ENCODE assay signal across 15 cellular contexts in the genomic region with DNA sequence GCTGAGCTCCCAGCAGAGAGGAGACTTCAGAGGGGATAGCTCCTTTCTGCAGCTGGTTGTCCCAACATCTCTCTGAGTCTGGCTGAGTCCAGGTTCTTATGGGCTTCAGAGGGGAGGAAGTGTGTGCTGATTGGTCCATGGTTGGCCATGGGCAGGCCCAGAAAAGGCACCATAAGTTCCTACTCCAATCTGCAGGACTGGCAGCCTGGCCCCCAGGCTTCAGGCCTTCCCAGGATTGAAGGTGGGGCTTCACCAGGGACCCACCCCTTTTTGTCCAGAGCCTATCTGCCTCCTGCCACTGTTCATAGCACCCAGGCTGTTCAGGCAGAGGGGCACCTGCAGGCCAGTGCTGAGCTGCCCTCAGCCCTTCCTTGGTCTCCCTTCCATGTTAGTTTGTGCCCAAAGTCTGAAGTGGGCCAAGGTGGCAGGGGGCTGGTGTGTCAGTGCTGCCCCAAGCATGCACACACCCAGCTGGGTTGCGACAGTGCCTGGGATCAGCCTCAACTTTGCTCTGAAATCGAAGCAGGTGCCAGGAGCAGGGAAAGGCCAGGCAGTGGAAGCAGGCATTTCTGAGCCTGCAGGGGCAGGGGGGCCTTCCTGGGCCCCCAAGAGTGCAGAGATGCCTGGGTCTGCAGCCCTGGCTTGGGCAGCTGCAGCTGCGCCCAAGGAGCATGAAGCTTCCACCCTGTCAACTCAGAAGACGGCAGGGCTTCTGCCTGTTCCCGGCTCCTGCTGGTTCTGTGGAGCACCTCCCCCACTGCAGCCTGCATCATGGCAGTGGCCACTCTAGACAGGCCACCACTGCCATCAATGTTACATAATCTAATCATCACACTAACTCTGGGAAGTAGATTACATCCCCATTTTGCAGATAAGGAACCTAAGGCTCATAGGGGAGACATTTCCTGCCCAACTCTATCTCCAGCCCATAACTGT. TPM values are rescaled to one million over a fixed set of nuclear protein-coding genes. Genes with fewer than 3 reads are reported as not detected.
DNase-seq lines count a peak whose midpoint lies in the region; ATAC-seq, FAIRE-seq and TF ChIP-seq lines count a peak whose summit lies in the region.
"Had no signal": no experiment of that assay in that cellular context is flagged by ENCODE, and none has a peak within 500 bp of the region (broad histone marks: within the 10 kb centered on the region; RNA-seq: fewer than 3 reads in every experiment).

No MANE protein-coding gene starts in this region.

- POLR2A ChIA-PET in PC-3 (lab: Charles Lee; ENCODE audit: unreplicated experiment), result interaction anchor here (0.6 kb wide), 1 partner anchor 59 kb away, joined by 7 read pairs; no protein-coding TSS in a partner anchor
- POLR2A ChIA-PET in H1 (lab: Charles Lee; ENCODE audit: partially characterized antibody), result interaction anchor here (1.0 to 1.4 kb wide), 2 partner anchors 25 to 128 kb away, joined by 3 to 5 read pairs; no protein-coding TSS in a partner anchor

- H3K79me1 ChIP-seq in H1 (ENCODE audit: low read depth, low read length), result no peaks in the 10 kb centered on the region

- peak overlapping the region; percentile 81 for H3K27ac ChIP-seq in PC-3 (ENCODE audit: low read length)
- no peak overlapping the region for H3K27ac ChIP-seq in H1 (ENCODE audit: low read depth, low read length)
- no peak overlapping the region for H3K27ac ChIP-seq in upper lobe of right lung

- intact Hi-C loops in PC-3 (cut with micrococcal nuclease), result no loop called here
- intact Hi-C loops in upper lobe of right lung (cut with DNase I), result no loop called here

- no peak for TF ChIP-seq RAD21 in H1 (IDR thresholded peaks at IDR 0.05 in 1 of 2, conservative IDR thresholded peaks at IDR 0.05 in 1 of 2; ENCODE audit: low read depth in 2 of 2, low read length in 2 of 2)

- no peak overlapping the region for H3K56ac ChIP-seq in H1 (replicated peaks; ENCODE audit: insufficient read length, low read depth, low read length)

- no peak overlapping the region; the same call in 1 of the 2 replicates for H2BK12ac ChIP-seq in H1 (ENCODE audit: low read depth, low read length)

- H3K36me3 Mint-ChIP-seq in activated CD8-positive, alpha-beta memory T cell treated with anti-CD3 and anti-CD28 coated beads, Interleukin-2, amount 10 ng/mL, durations not matched to agents 7 days and 5 days, result peaks cover 9% of the 10 kb centered on the region

- no peak overlapping the region for H2BK120ac ChIP-seq in H1 (replicated peaks; ENCODE audit: low read depth, low read length)

- H4K20me1 ChIP-seq in PC-3 (ENCODE audit: low read length) (no peaks in the 10 kb centered on the region), H1 (replicated peaks in 1 of 2; ENCODE audit: control insufficient read depth in 1 of 2, insufficient read depth in 2 of 2, low read length in 2 of 2) (no peaks in the 10 kb centered on the region)

- H3K23me2 ChIP-seq in H1 (ENCODE audit: low read depth, low read length), result peaks cover 4% of the 10 kb centered on the region; the same call in 1 of the 2 replicates

- no peak overlapping the region for H2BK5ac ChIP-seq in H1 (ENCODE audit: low read depth, low read length)

- WGBS in H1 (ENCODE audit: extremely low coverage in 1 of 2, insufficient coverage in 1 of 2, insufficient read length in 1 of 2, insufficient replicate concordance in 2 of 2, low coverage in 1 of 2, low lambda C conversion rate in 2 of 2, missing lambda C conversion rate in 1 of 2), 2 experiments, result 98% methylated on average over 5 of the region's 5 CpGs; no CpG with 5 or more reads in 1 of the 2 experiments

- H3K14ac ChIP-seq in H1 (ENCODE audit: insufficient read length), result no peak overlapping the region

- no peaks in the 10 kb centered on the region for H3K9me3 Mint-ChIP-seq in activated CD8-positive, alpha-beta memory T cell treated with anti-CD3 and anti-CD28 coated beads, Interleukin-2, amount 10 ng/mL, durations not matched to agents 7 days and 5 days (ENCODE audit: low read depth)
- H3K9me3 Mint-ChIP-seq: stimulated activated naive CD8-positive, alpha-beta T cell treated with anti-CD3 and anti-CD28 coated beads, Interleukin-15, amount 100 ng/mL, for 72 hours had no signal

- TF ChIP-seq EP300 in H1 (IDR thresholded peaks at IDR 0.05; ENCODE audit: borderline replicate concordance in 1 of 2, low read depth in 2 of 2, low read length in 2 of 2), result no peak

- no peak overlapping the region for H3K18ac ChIP-seq in H1 (ENCODE audit: extremely low read depth, low read length)

- H2AFZ ChIP-seq in PC-3 (ENCODE audit: low read length) (no peak overlapping the region), H1 (ENCODE audit: low read length) (no peak overlapping the region)

- H3K4me3 Mint-ChIP-seq in activated CD8-positive, alpha-beta memory T cell treated with anti-CD3 and anti-CD28 coated beads, Interleukin-2, amount 10 ng/mL, durations not matched to agents 7 days and 5 days, result no peak overlapping the region

- H3K79me2 ChIP-seq in PC-3 (ENCODE audit: low read length), result 0 out of 2 replicates have a peak, but pooled peaks cover 10% of the 10 kb centered on the region
- no peaks in the 10 kb centered on the region for H3K79me2 ChIP-seq in H1 (ENCODE audit: control insufficient read depth in 1 of 2, insufficient read depth in 2 of 2, low read length in 2 of 2)

- H3K27ac Mint-ChIP-seq in activated CD8-positive, alpha-beta memory T cell treated with anti-CD3 and anti-CD28 coated beads, Interleukin-2, amount 10 ng/mL, durations not matched to agents 7 days and 5 days, result peak overlapping the region; percentile 84

- H3K9ac ChIP-seq in PC-3 (ENCODE audit: low read length) (no peak overlapping the region), H1 (replicated peaks in 1 of 4; ENCODE audit: extremely low read depth in 1 of 4, low read depth in 3 of 4, low read length in 3 of 4) (no peak overlapping the region)
- H3K9ac ChIP-seq: KMS-11 had no signal

- H3K4me3 ChIP-seq in PC-3 (ENCODE audit: low read length), result no peak overlapping the region
- no peak overlapping the region for H3K4me3 ChIP-seq in H1 (ENCODE audit: extremely low read depth in 1 of 4, insufficient read depth in 2 of 4, low read depth in 3 of 4, low read length in 4 of 4)
- H3K4me3 ChIP-seq in upper lobe of right lung, result no peak overlapping the region

- H3K4me1 ChIP-seq in PC-3 (ENCODE audit: insufficient read depth, low read length) (peaks cover 55% of the 10 kb centered on the region), H1 (replicated peaks in 1 of 4; ENCODE audit: control insufficient read depth in 3 of 4, insufficient read depth in 4 of 4, low read length in 3 of 4) (peaks cover 0 to 14% (median 3%) of the 10 kb centered on the region in 4 experiments; a peak in 3 of 7 replicates), upper lobe of right lung (peaks cover 66% of the 10 kb centered on the region)

- H4K8ac ChIP-seq in H1 (ENCODE audit: extremely low read depth, insufficient read depth, low read length), result no peak overlapping the region; the same call in 1 of the 2 replicates

- peaks cover 73% of the 10 kb centered on the region for H3K4me1 Mint-ChIP-seq in activated CD8-positive, alpha-beta memory T cell treated with anti-CD3 and anti-CD28 coated beads, Interleukin-2, amount 10 ng/mL, durations not matched to agents 7 days and 5 days

- no peak overlapping the region for H4K91ac ChIP-seq in H1 (replicated peaks; ENCODE audit: insufficient read length, low read length)

- BruUV-seq in PC-3 (replicated peaks; lab: Mats Ljungman, UMichigan), result no TSS peak

- no peak for FAIRE-seq in H1 (lab: Jason Lieb, UNC)
- FAIRE-seq: endometrium, TTC549 had no signal

- no peak overlapping the region for H4K5ac ChIP-seq in H1 (ENCODE audit: insufficient read length, low read depth, low read length)

- CTCF ChIA-PET in activated CD8-positive, alpha-beta memory T cell treated with anti-CD3 and anti-CD28 coated beads, Interleukin-2, amount 10 ng/mL, durations not matched to agents 7 days and 5 days (lab: Charles Lee), result interaction anchor here (1.5 to 8.0 kb wide), 2 partner anchors 16 to 43 kb away, joined by 3 to 52 read pairs; no protein-coding TSS in a partner anchor
- CTCF ChIA-PET in PC-3 (lab: Charles Lee), result no interaction called here
- CTCF ChIA-PET in H1 (lab: Charles Lee; ENCODE audit: partially characterized antibody), result interaction anchor here (1.1 to 7.1 kb wide), 4 partner anchors 9 to 18 kb away, joined by 3 to 38 read pairs (median 5); no protein-coding TSS in a partner anchor

- H3K36me3 ChIP-seq in PC-3 (ENCODE audit: low read depth, low read length), result peaks cover 3% of the 10 kb centered on the region; the same call in 1 of the 2 replicates
- H3K36me3 ChIP-seq in H1 (ENCODE audit: control insufficient read depth in 2 of 4, insufficient read depth in 4 of 4, low read length in 3 of 4), result no peaks in the 10 kb centered on the region
- no peaks in the 10 kb centered on the region for H3K36me3 ChIP-seq in upper lobe of right lung

- no peak overlapping the region for H2AK5ac ChIP-seq in H1 (ENCODE audit: low read depth, low read length)

- no peak overlapping the region for H2BK15ac ChIP-seq in H1 (ENCODE audit: low read length)

- H3K9me3 ChIP-seq in PC-3 (ENCODE audit: low read length) (no peaks in the 10 kb centered on the region), H1 (ENCODE audit: insufficient read depth in 2 of 2, low read depth in 1 of 2, low read length in 1 of 2) (no peaks in the 10 kb centered on the region), upper lobe of right lung (no peaks in the 10 kb centered on the region)

- TF ChIP-seq POLR2A in H1 (IDR thresholded peaks at IDR 0.05; ENCODE audit: control extremely low read depth in 1 of 2, low read depth in 2 of 2, low read length in 2 of 2), result no peak

- TF ChIP-seq CTCF in PC-3 (conservative IDR thresholded peaks at IDR 0.05; ENCODE audit: low read depth, low read length) (no peak), H1 (IDR thresholded peaks at IDR 0.05; ENCODE audit: control extremely low read depth in 1 of 3, insufficient read depth in 1 of 3, low read depth in 1 of 3, low read length in 3 of 3) (no peak), upper lobe of right lung (IDR thresholded peaks at IDR 0.05) (no peak)

- no peak overlapping the region for H3K4ac ChIP-seq in H1 (replicated peaks; ENCODE audit: insufficient read length, low read depth, low read length)

- peak overlapping the region; percentile 18; the same call in 1 of the 2 replicates for H2BK20ac ChIP-seq in H1 (ENCODE audit: low read length)

- no peak for DNase-seq in activated CD8-positive, alpha-beta memory T cell treated with anti-CD3 and anti-CD28 coated beads, Interleukin-2, amount 10 ng/mL, durations not matched to agents 7 days and 5 days
- DNase-seq in activated CD8-positive, alpha-beta memory T cell treated with anti-CD3 and anti-CD28 coated beads, Interleukin-2, amount 50 U/mL, for 48 hours, result no peak
- DNase-seq in PC-3 (no peak), H1 (ENCODE audit: low read depth in 1 of 2, low spot score in 2 of 2) (no peak), upper lobe of right lung (no peak), occipital lobe (lab: John Stamatoyannopoulos, UW) (no peak)
- DNase-seq: cerebellar nuclear complex; NCI-H187; NCI-H510A; stimulated activated naive CD8-positive, alpha-beta T cell treated with anti-CD3 and anti-CD28 coated beads, Interleukin-15, amount 100 ng/mL, for 72 hours had no signal

- H3K4me2 ChIP-seq in PC-3 (ENCODE audit: low read length) (no peak overlapping the region), H1 (ENCODE audit: insufficient read depth in 1 of 2, low read depth in 2 of 2, low read length in 2 of 2) (no peak overlapping the region)

- H3K23ac ChIP-seq in H1 (ENCODE audit: insufficient read length), result no peak overlapping the region

- peaks cover 19% of the 10 kb centered on the region for H3F3A ChIP-seq in PC-3 (ENCODE audit: low read length, unreplicated experiment)

- H3K27me3 Mint-ChIP-seq in activated CD8-positive, alpha-beta memory T cell treated with anti-CD3 and anti-CD28 coated beads, Interleukin-2, amount 10 ng/mL, durations not matched to agents 7 days and 5 days, result no peaks in the 10 kb centered on the region
- H3K27me3 Mint-ChIP-seq: stimulated activated naive CD8-positive, alpha-beta T cell treated with anti-CD3 and anti-CD28 coated beads, Interleukin-15, amount 100 ng/mL, for 72 hours had no signal

- H3K27me3 ChIP-seq in PC-3 (ENCODE audit: low read length) (no peaks in the 10 kb centered on the region), H1 (replicated peaks in 1 of 4; ENCODE audit: control insufficient read depth in 3 of 4, extremely low read depth in 1 of 4, insufficient read depth in 3 of 4, low read length in 3 of 4) (no peaks in the 10 kb centered on the region), upper lobe of right lung (no peaks in the 10 kb centered on the region)

- no peaks in the 10 kb centered on the region for H3K9me2 ChIP-seq in PC-3 (replicated peaks; ENCODE audit: low read length)

- ATAC-seq in activated CD8-positive, alpha-beta memory T cell treated with anti-CD3 and anti-CD28 coated beads, Interleukin-2, amount 10 ng/mL, durations not matched to agents 7 days and 5 days, result no peak
- no peak for ATAC-seq in PC-3
- ATAC-seq in upper lobe of right lung, result peak; percentile 1
- no peak for ATAC-seq in HG03442 (IDR thresholded peaks at IDR 0.05; ENCODE audit: unreplicated experiment)
- no peak for ATAC-seq in HG03469 (IDR thresholded peaks at IDR 0.05; ENCODE audit: unreplicated experiment)
- ATAC-seq: stimulated activated naive CD8-positive, alpha-beta T cell treated with anti-CD3 and anti-CD28 coated beads, Interleukin-15, amount 100 ng/mL, for 72 hours had no signal

RNA-seq across cellular contexts. Expression of a gene that starts 21.4 kb away (rescaled TPM):
- 10 to 100 TPM; 73.1 to 89.0 TPM for total RNA-seq in activated CD8-positive, alpha-beta memory T cell treated with anti-CD3 and anti-CD28 coated beads, Interleukin-2, amount 10 ng/mL, durations not matched to agents 7 days and 5 days
- 29.1 and 56.8 TPM in 2 replicates for total RNA-seq in PC-3 (2014; rRNA removed)
- 108 and 114 TPM in 2 replicates for total RNA-seq in H1 (2021; fragmentation: NEBNext Ultra II Directional; extraction: Animal tissue kit (Norgen Biotek cat#: 25700))
- polyA plus RNA-seq in H1 (2011; rRNA removed), result 5.9 and 7.4 TPM in 2 replicates
- polyA plus RNA-seq in H1 (2011; cell fraction: cytosol; rRNA removed), result 15.2 TPM
- polyA plus RNA-seq in H1 (2011; cell fraction: nucleus; rRNA removed), result 9.0 TPM
- 56.8 to 90.7 TPM (median 64.1 TPM) in 4 replicates for polyA plus RNA-seq in H1 (2012, experiment 1 of 2)
- polyA plus RNA-seq in H1 (2012, experiment 2 of 2), result 7.1 TPM
- polyA plus RNA-seq in H1 (2013, experiment 1 of 2), result 112 TPM
- 105 TPM for polyA plus RNA-seq in H1 (2013, experiment 2 of 2)
- 9.0 and 13.1 TPM in 2 replicates for polyA minus RNA-seq in H1 (2011; rRNA and poly(A)+ RNA removed)
- 28.2 TPM for polyA minus RNA-seq in H1 (2011; cell fraction: cytosol; rRNA and poly(A)+ RNA removed)
- polyA minus RNA-seq in H1 (2011; cell fraction: nucleus; rRNA and poly(A)+ RNA removed), result 24.8 TPM
- total RNA-seq in upper lobe of right lung, result 67.6 TPM
- 26.2 TPM for total RNA-seq in occipital lobe
